Comparison of ENCODE assay signal across 28 cellular contexts in genomic region chr14:75969126-75969525, GRCh38. TPM values are rescaled to one million over a fixed set of nuclear protein-coding genes. Genes with fewer than 3 reads are reported as not detected.
DNase-seq lines count a peak whose midpoint lies in the region; FAIRE-seq and TF ChIP-seq lines count a peak whose summit lies in the region.
"Had no signal": no experiment of that assay in that cellular context is flagged by ENCODE, and none has a peak within 500 bp of the region (broad histone marks: within the 10 kb centered on the region; RNA-seq: fewer than 3 reads in every experiment).

No MANE protein-coding gene starts in this region.

- H3K27ac Mint-ChIP-seq in glutamatergic neuron (ENCODE audit: unreplicated experiment) (peak overlapping the region; percentile 86), Calu3 (ENCODE audit: unreplicated experiment) (no peak overlapping the region)
- H3K27ac Mint-ChIP-seq: activated naive CD4-positive, alpha-beta T cell treated with anti-CD3 and anti-CD28 coated beads for 36 hours; activated T-helper 1 cell treated with anti-CD3 and anti-CD28 coated beads, Interleukin-12 subunit alpha, Interleukin-12 subunit beta, Interleukin-2, Interleukin-4 antibody, amounts not matched to agents 30 ng/mL and 10 ng/mL and 1 ng/mL, durations not matched to agents 14 hours and 24 hours and 36 hours; CD4-positive, alpha-beta T cell; H9; stimulated activated naive CD8-positive, alpha-beta T cell treated with anti-CD3 and anti-CD28 coated beads, Interleukin-15, amount 100 ng/mL, for 72 hours; type B pancreatic cell had no signal

- H3K27me3 Mint-ChIP-seq in glutamatergic neuron (ENCODE audit: unreplicated experiment) (peaks cover 18% of the 10 kb centered on the region), Calu3 (ENCODE audit: unreplicated experiment) (no peaks in the 10 kb centered on the region)
- H3K27me3 Mint-ChIP-seq: CD4-positive, alpha-beta T cell; stimulated activated naive CD8-positive, alpha-beta T cell treated with anti-CD3 and anti-CD28 coated beads, Interleukin-15, amount 100 ng/mL, for 72 hours; type B pancreatic cell had no signal

- intact Hi-C loops in Calu3 (cut with micrococcal nuclease; ENCODE audit: unreplicated experiment), result no loop called here

- H3K9me3 ChIP-seq in subcutaneous abdominal adipose tissue (ENCODE audit: control insufficient read depth in 5 of 5, low read length in 5 of 5), result no peaks in the 10 kb centered on the region
- H3K9me3 ChIP-seq: psoas muscle, SJCRH30 had no signal

- BruUV-seq in Calu3 (replicated peaks; lab: Mats Ljungman, UMichigan), result no TSS peak

- H3K4me3 Mint-ChIP-seq in glutamatergic neuron (ENCODE audit: unreplicated experiment) (peak overlapping the region; percentile 39), Calu3 (ENCODE audit: low read depth, unreplicated experiment) (no peak overlapping the region)
- H3K4me3 Mint-ChIP-seq: activated naive CD4-positive, alpha-beta T cell treated with anti-CD3 and anti-CD28 coated beads for 36 hours; activated T-helper 1 cell treated with anti-CD3 and anti-CD28 coated beads, Interleukin-12 subunit alpha, Interleukin-12 subunit beta, Interleukin-2, Interleukin-4 antibody, amounts not matched to agents 30 ng/mL and 10 ng/mL and 1 ng/mL, durations not matched to agents 14 hours and 24 hours and 36 hours; CD4-positive, alpha-beta T cell; H9; stimulated activated naive CD8-positive, alpha-beta T cell treated with anti-CD3 and anti-CD28 coated beads, Interleukin-15, amount 100 ng/mL, for 72 hours; type B pancreatic cell had no signal

- H3K4me1 Mint-ChIP-seq in glutamatergic neuron (ENCODE audit: low read depth, unreplicated experiment) (peaks cover 52% of the 10 kb centered on the region), Calu3 (ENCODE audit: low read depth, unreplicated experiment) (no peaks in the 10 kb centered on the region)
- H3K4me1 Mint-ChIP-seq: stimulated activated naive CD8-positive, alpha-beta T cell treated with anti-CD3 and anti-CD28 coated beads, Interleukin-15, amount 100 ng/mL, for 72 hours had no signal

- peak; percentile 74 for DNase-seq in G401 (ENCODE audit: low spot score)
- peak; percentile 94 to 97 for DNase-seq in NCI-H524 (lab: John Stamatoyannopoulos, UW)
- no peak for DNase-seq in glutamatergic neuron
- DNase-seq in GM19238 (ENCODE audit: insufficient read length, low spot score), result no peak
- no peak for DNase-seq in Calu3
- DNase-seq in urothelium cell line (ENCODE audit: low spot score), result no peak
- DNase-seq: activated CD4-positive, CD25-positive, alpha-beta regulatory T cell; activated naive CD4-positive, alpha-beta T cell treated with anti-CD3 and anti-CD28 coated beads for 36 hours; CD4-positive, alpha-beta T cell; effector CD8-positive, alpha-beta T cell; H9; Kasumi-1; kidney glomerular epithelial cell; NCI-H1436; NCI-H2107; NCI-H510A; psoas muscle; SJCRH30; stimulated activated naive CD8-positive, alpha-beta T cell treated with anti-CD3 and anti-CD28 coated beads, Interleukin-15, amount 100 ng/mL, for 72 hours had no signal

- H3K9me3 Mint-ChIP-seq in glutamatergic neuron (ENCODE audit: unreplicated experiment), result peaks cover 3% of the 10 kb centered on the region
- H3K9me3 Mint-ChIP-seq in Calu3 (ENCODE audit: low read depth, unreplicated experiment), result no peaks in the 10 kb centered on the region
- H3K9me3 Mint-ChIP-seq: activated naive CD4-positive, alpha-beta T cell treated with anti-CD3 and anti-CD28 coated beads for 36 hours; activated T-helper 1 cell treated with anti-CD3 and anti-CD28 coated beads, Interleukin-12 subunit alpha, Interleukin-12 subunit beta, Interleukin-2, Interleukin-4 antibody, amounts not matched to agents 30 ng/mL and 10 ng/mL and 1 ng/mL, durations not matched to agents 14 hours and 24 hours and 36 hours; CD4-positive, alpha-beta T cell; H9; stimulated activated naive CD8-positive, alpha-beta T cell treated with anti-CD3 and anti-CD28 coated beads, Interleukin-15, amount 100 ng/mL, for 72 hours; type B pancreatic cell had no signal

- no peaks in the 10 kb centered on the region for H3K27me3 ChIP-seq in subcutaneous abdominal adipose tissue (ENCODE audit: control insufficient read depth in 5 of 5, insufficient read depth in 4 of 5, low read length in 5 of 5)
- H3K27me3 ChIP-seq: brain microvascular endothelial cell, SJCRH30 had no signal

- CTCF ChIA-PET in Calu3 (lab: Charles Lee), result no interaction called here

- no peak overlapping the region for H3K4me3 ChIP-seq in subcutaneous abdominal adipose tissue (ENCODE audit: low read depth in 1 of 5, low read length in 5 of 5)
- H3K4me3 ChIP-seq: lung, psoas muscle, SJCRH30, skin epidermis had no signal

- no peak for FAIRE-seq in urothelium cell line (lab: Jason Lieb, UNC)
- FAIRE-seq: colon, RCC 7860 had no signal

- H3K36me3 ChIP-seq in subcutaneous abdominal adipose tissue (ENCODE audit: control insufficient read depth in 5 of 5, insufficient read depth in 5 of 5, low read length in 5 of 5), result peaks cover 3 to 32% (median 22%) of the 10 kb centered on the region in 5 donors
- H3K36me3 ChIP-seq: brain microvascular endothelial cell, SJCRH30 had no signal

- peak overlapping the region; percentile 21 for H3K27ac ChIP-seq in subcutaneous abdominal adipose tissue (ENCODE audit: low read depth, low read length)
- H3K27ac ChIP-seq: brain microvascular endothelial cell, epithelial cell of prostate, psoas muscle, SJCRH30 had no signal

- H3K36me3 Mint-ChIP-seq in glutamatergic neuron (ENCODE audit: unreplicated experiment) (peaks cover 10% of the 10 kb centered on the region), Calu3 (ENCODE audit: insufficient read depth, unreplicated experiment) (no peaks in the 10 kb centered on the region)

- TF ChIP-seq CTCF in glutamatergic neuron (IDR thresholded peaks at IDR 0.05; ENCODE audit: partially characterized antibody, unreplicated experiment) (no peak), Calu3 (IDR thresholded peaks at IDR 0.05; ENCODE audit: unreplicated experiment) (no peak)

- in situ Hi-C loops in G401 (cut with HindIII; ENCODE audit: low sequenced_read_pairs), result no loop called here

- H3K9ac ChIP-seq in subcutaneous abdominal adipose tissue (ENCODE audit: low read length in 5 of 5), result no peak overlapping the region

- H3K4me1 ChIP-seq in subcutaneous abdominal adipose tissue (ENCODE audit: control insufficient read depth in 5 of 5, insufficient read depth in 5 of 5, low read length in 5 of 5), result peaks cover 3 to 41% (median 18%) of the 10 kb centered on the region in 5 donors

RNA-seq across cellular contexts. Expression of gene TGFB3, which starts 12.7 kb away (rescaled TPM):
- total RNA-seq in G401 (2014; rRNA removed; shearing (Covaris generic)), result 3.1 and 3.9 TPM in 2 replicates
- 55.7 TPM for total RNA-seq in glutamatergic neuron (ENCODE audit: unreplicated experiment)
- total RNA-seq in Calu3 (2022), result 2.2 and 2.5 TPM in 2 replicates

RNA-seq across cellular contexts. Expression of gene IFT43, which starts 16.4 kb away (rescaled TPM):
- total RNA-seq in G401 (2014; rRNA removed; shearing (Covaris generic)), result 38.9 and 43.7 TPM in 2 replicates
- 30.2 TPM for total RNA-seq in glutamatergic neuron (ENCODE audit: unreplicated experiment)
- 37.8 and 37.9 TPM in 2 replicates for total RNA-seq in Calu3 (2022)

Comparison
In these comparisons a context has a peak if more than half of its experiments do, and no peak if none do; other contexts are left out.
1. DNase-seq: peak in G401 (single experiment) and NCI-H524 (2 of 2); none in glutamatergic neuron (single experiment), GM19238 (single experiment), Calu3 (single experiment) and urothelium cell line (single experiment).
2. RNA of gene TGFB3, which starts 12.7 kb away (total RNA-seq): 55.7 TPM in glutamatergic neuron (single experiment); 3.1 to 3.9 TPM in G401 and 2.2 to 2.5 TPM in Calu3; every median in the first group is over 10 times any median in the second.